In genomic region chr3:48851407-48851806, GRCh38 we compare ENCODE assay signal across 14 cellular contexts.
DNase-seq lines count a peak whose midpoint lies in the region; ATAC-seq and TF ChIP-seq lines count a peak whose summit lies in the region.
"Had no signal": no experiment of that assay in that cellular context is flagged by ENCODE, and none has a peak within 500 bp of the region (broad histone marks: within the 10 kb centered on the region; RNA-seq: fewer than 3 reads in every experiment).

No MANE protein-coding gene starts in this region.

- H3K4me3 ChIP-seq in astrocyte of the spinal cord (ENCODE audit: low read depth, low read length) = no peak overlapping the region

- no peak for TF ChIP-seq CTCF in astrocyte of the spinal cord (IDR thresholded peaks at IDR 0.05; ENCODE audit: low read depth, low read length)
- no peak for TF ChIP-seq CTCF in GM20000 (IDR thresholded peaks at IDR 0.05; ENCODE audit: extremely low read depth, missing control alignments)

- DNase-seq in COLO668 (lab: John Stamatoyannopoulos, UW; ENCODE audit: unreplicated experiment) (peak; percentile 2), NCI-H1105 treated with DMSO at 0.1 percent for 48 hours (lab: John Stamatoyannopoulos, UW) (peak; percentile 54), astrocyte of the spinal cord (ENCODE audit: low read depth, low spot score) (peak; percentile 51), medulla oblongata (ENCODE audit: extremely low spot score) (peak; percentile 68), NCI-H1048 (lab: John Stamatoyannopoulos, UW) (no peak), GM20000 (ENCODE audit: low spot score) (no peak)
- DNase-seq: activated B cell treated with CpG ODN at 0.5 μM for 24 hours; activated naive CD4-positive, alpha-beta T cell treated with anti-CD3 and anti-CD28 coated beads for 36 hours; CD4-positive, CD25-positive, alpha-beta regulatory T cell; islet precursor cell; stimulated activated CD4-positive, alpha-beta T cell treated with anti-CD3 and anti-CD28 coated beads, Interleukin-1b, Interleukin-23, amount 100 ng/mL, for 48 hours had no signal

- no peak for ATAC-seq in GM18909 (IDR thresholded peaks at IDR 0.05; ENCODE audit: poor library complexity, unreplicated experiment)
- no peak for ATAC-seq in HG02642 (IDR thresholded peaks at IDR 0.05; ENCODE audit: poor library complexity, unreplicated experiment)
- ATAC-seq: Panc1 had no signal

- in situ Hi-C loops in astrocyte of the spinal cord (cut with HindIII; ENCODE audit: low sequenced_read_pairs) = no loop called here

Comparison
In these comparisons a context has a peak if more than half of its experiments do, and no peak if none do; other contexts are left out.
1. DNase-seq: peak in COLO668 (single experiment), NCI-H1105 treated with DMSO at 0.1 percent for 48 hours (single experiment), astrocyte of the spinal cord (single experiment) and medulla oblongata (single experiment); none in NCI-H1048 (single experiment) and GM20000 (single experiment).